Comparison of ENCODE assay signal across 23 cellular contexts in genomic region chr5:51203598-51203997, GRCh38.
A peak's percentile ranks its signal among the peaks of the same experiment; 100 is the strongest.
DNase-seq lines count a peak whose midpoint lies in the region; ATAC-seq, FAIRE-seq and TF ChIP-seq lines count a peak whose summit lies in the region.
"Had no signal": no experiment of that assay in that cellular context is flagged by ENCODE, and none has a peak within 500 bp of the region (broad histone marks: within the 10 kb centered on the region; RNA-seq: fewer than 3 reads in every experiment).

No MANE protein-coding gene starts in this region.

- ATAC-seq in GM18858 (IDR thresholded peaks at IDR 0.05; ENCODE audit: unreplicated experiment) (peak; percentile 83), GM21619 (IDR thresholded peaks at IDR 0.05; ENCODE audit: unreplicated experiment) (peak; percentile 58), HG02938 (IDR thresholded peaks at IDR 0.05; ENCODE audit: unreplicated experiment) (peak; percentile 70), HG03520 (IDR thresholded peaks at IDR 0.05; ENCODE audit: unreplicated experiment) (peak; percentile 79), GM19328 (IDR thresholded peaks at IDR 0.05; ENCODE audit: unreplicated experiment) (no peak)
- ATAC-seq: T-cell had no signal

- no peak for DNase-seq in anterior cingulate cortex (lab: John Stamatoyannopoulos, UW)
- no peak for DNase-seq in D341Med (ENCODE audit: low spot score)
- no peak for DNase-seq in H54 (ENCODE audit: insufficient read length, low spot score)
- DNase-seq: activated CD4-positive, alpha-beta T cell treated with anti-CD3 and anti-CD28 coated beads, Interleukin-2, amount 50 U/mL, for 1 hour; activated gamma-delta T cell treated with Interleukin-2 at 50 U/mL for 16 hours; CD4-positive, CD25-positive, alpha-beta regulatory T cell; DMS79; effector CD8-positive, alpha-beta T cell; esophagus squamous epithelium; Karpas-422; midbrain; NCI-H1092 treated with DMSO at 0.1 percent for 48 hours; NCI-H2107; NCI-H524 treated with DMSO at 0.1 percent for 48 hours; nephron progenitor cell; SHP77 treated with DMSO at 0.1 percent for 48 hours; stimulated activated CD4-positive, alpha-beta T cell treated with anti-CD3 and anti-CD28 coated beads, Interleukin-2, amount 100 ng/mL, for 48 hours; T-cell had no signal

- no peak for TF ChIP-seq POLR2A in H54 (IDR thresholded peaks at IDR 0.05; ENCODE audit: low read depth, low read length)

- FAIRE-seq in H54 (lab: Jason Lieb, UNC): no peak
